ENCODE assay signal across 8 cellular contexts in the genomic region with DNA sequence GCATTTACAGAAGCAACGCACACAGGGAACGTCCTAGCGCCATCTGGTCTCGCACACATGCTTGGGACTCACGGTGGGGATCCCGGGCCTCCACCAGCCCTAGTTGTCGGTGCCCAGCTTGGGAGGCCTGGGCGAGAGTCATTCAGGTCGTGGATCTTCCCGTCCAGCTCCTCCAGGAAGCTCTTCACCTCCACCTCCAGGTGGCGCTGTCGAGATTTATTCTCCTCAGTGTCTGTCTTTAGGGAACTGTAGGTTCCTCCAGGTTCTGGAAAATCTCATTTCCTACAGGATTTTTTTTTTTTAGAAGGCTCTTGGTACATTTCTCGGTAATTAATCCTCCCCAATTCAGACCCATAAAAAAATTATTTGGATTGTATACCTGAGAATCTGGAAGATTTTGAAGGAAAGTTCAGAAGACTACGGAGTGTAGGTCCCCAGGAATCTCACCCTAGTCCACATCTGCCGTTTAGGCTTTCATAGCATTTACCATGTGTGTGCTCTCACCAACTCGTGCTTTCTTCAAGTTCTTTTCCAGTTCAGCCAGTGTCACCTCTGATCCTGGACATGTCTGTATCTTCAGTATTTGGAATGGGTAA.
A peak's percentile ranks its signal among the peaks of the same experiment; 100 is the strongest.
DNase-seq lines count a peak whose midpoint lies in the region; ATAC-seq and TF ChIP-seq lines count a peak whose summit lies in the region.

No MANE protein-coding gene starts in this region.

- H3K27me3 ChIP-seq in heart left ventricle = peaks cover 0 to 25% (median 0%) of the 10 kb centered on the region in 9 donors

- no peak overlapping the region for H3K4me3 Mint-ChIP-seq in activated CD4-positive, alpha-beta T cell treated with anti-CD3 and anti-CD28 coated beads, Interleukin-2, amount 10 ng/mL, durations not matched to agents 7 days and 5 days
- no peak overlapping the region for H3K4me3 Mint-ChIP-seq in glutamatergic neuron (ENCODE audit: unreplicated experiment)

- H3K4me3 ChIP-seq in NB4 (ENCODE audit: low read depth, low read length) (no peak overlapping the region), heart left ventricle (no peak overlapping the region)

- 42 to 52% (median 47%) methylated on average over 16 of the region's 16 CpGs for WGBS in heart left ventricle, 4 donors

- intact Hi-C loops in heart left ventricle (cut with DNase I) = loop anchor here in 1 of 10 donors (10.0 kb wide), 1 partner anchor 78 kb away; no protein-coding TSS in a partner anchor

- H3K36me3 ChIP-seq in heart left ventricle = no peaks in the 10 kb centered on the region

- no peak for TF ChIP-seq CTCF in NB4 (IDR thresholded peaks at IDR 0.05; ENCODE audit: low read depth, low read length)
- TF ChIP-seq CTCF in heart left ventricle (IDR thresholded peaks at IDR 0.05) = peak in 8 of 12 donors; percentile 30 to 45 (median 38)
- TF ChIP-seq CTCF in glutamatergic neuron (IDR thresholded peaks at IDR 0.05; ENCODE audit: partially characterized antibody, unreplicated experiment) = no peak

- no peaks in the 10 kb centered on the region for H3K9me3 ChIP-seq in heart left ventricle

- H3K36me3 Mint-ChIP-seq in activated CD4-positive, alpha-beta T cell treated with anti-CD3 and anti-CD28 coated beads, Interleukin-2, amount 10 ng/mL, durations not matched to agents 7 days and 5 days (ENCODE audit: low read depth) = no peaks in the 10 kb centered on the region
- peaks cover 12% of the 10 kb centered on the region for H3K36me3 Mint-ChIP-seq in glutamatergic neuron (ENCODE audit: unreplicated experiment)

- H3K27ac ChIP-seq in heart left ventricle = no peak overlapping the region

- TF ChIP-seq POLR2A in NB4 (IDR thresholded peaks at IDR 0.05; ENCODE audit: extremely low read depth, insufficient read length) (no peak), heart left ventricle (IDR thresholded peaks at IDR 0.05) (no peak)

- H3K27me3 Mint-ChIP-seq in activated CD4-positive, alpha-beta T cell treated with anti-CD3 and anti-CD28 coated beads, Interleukin-2, amount 10 ng/mL, durations not matched to agents 7 days and 5 days = peaks cover 34% of the 10 kb centered on the region
- no peaks in the 10 kb centered on the region for H3K27me3 Mint-ChIP-seq in glutamatergic neuron (ENCODE audit: unreplicated experiment)

- H3K4me1 Mint-ChIP-seq in activated CD4-positive, alpha-beta T cell treated with anti-CD3 and anti-CD28 coated beads, Interleukin-2, amount 10 ng/mL, durations not matched to agents 7 days and 5 days = peaks cover 8% of the 10 kb centered on the region
- no peaks in the 10 kb centered on the region for H3K4me1 Mint-ChIP-seq in glutamatergic neuron (ENCODE audit: low read depth, unreplicated experiment)

- no peak overlapping the region for H3K27ac Mint-ChIP-seq in activated CD4-positive, alpha-beta T cell treated with anti-CD3 and anti-CD28 coated beads, Interleukin-2, amount 10 ng/mL, durations not matched to agents 7 days and 5 days
- H3K27ac Mint-ChIP-seq in glutamatergic neuron (ENCODE audit: unreplicated experiment) = no peak overlapping the region

- no peaks in the 10 kb centered on the region for H3K4me1 ChIP-seq in heart left ventricle

- no peaks in the 10 kb centered on the region for H3K9me3 Mint-ChIP-seq in activated CD4-positive, alpha-beta T cell treated with anti-CD3 and anti-CD28 coated beads, Interleukin-2, amount 10 ng/mL, durations not matched to agents 7 days and 5 days
- peaks cover 18% of the 10 kb centered on the region for H3K9me3 Mint-ChIP-seq in glutamatergic neuron (ENCODE audit: unreplicated experiment)

- DNase-seq in DMS53 (lab: John Stamatoyannopoulos, UW) (peak; percentile 74), NB4 (ENCODE audit: low read depth) (peak; percentile 42), heart left ventricle (peak in 2 of 5 donors; percentile 58 to 72), glutamatergic neuron (no peak), NCI-H1092 treated with DMSO at 0.1 percent for 48 hours (lab: John Stamatoyannopoulos, UW) (no peak)
- DNase-seq in activated CD4-positive, alpha-beta T cell treated with anti-CD3 and anti-CD28 coated beads, Interleukin-2, amount 10 ng/mL, durations not matched to agents 7 days and 5 days = peak; percentile 74
- DNase-seq in stimulated activated CD8-positive, alpha-beta memory T cell treated with anti-CD3 and anti-CD28 coated beads, Interleukin-15, amount 100 ng/mL, for 1 hour (ENCODE audit: low read depth) = peak; percentile 47

- ATAC-seq in heart left ventricle (no peak), HG02610 (IDR thresholded peaks at IDR 0.05; ENCODE audit: unreplicated experiment) (no peak)

- POLR2A ChIA-PET in activated CD4-positive, alpha-beta T cell treated with anti-CD3 and anti-CD28 coated beads, Interleukin-2, amount 10 ng/mL, durations not matched to agents 7 days and 5 days (lab: Charles Lee) = interaction anchor here (0.6 kb wide), 1 partner anchor 95 kb away, joined by 4 read pairs; no protein-coding TSS in a partner anchor

- CTCF ChIA-PET in activated CD4-positive, alpha-beta T cell treated with anti-CD3 and anti-CD28 coated beads, Interleukin-2, amount 10 ng/mL, durations not matched to agents 7 days and 5 days (lab: Charles Lee) = interaction anchor here (0.6 to 2.6 kb wide), 14 partner anchors 10 to 434 kb away, joined by 3 to 12 read pairs (median 4); no protein-coding TSS in a partner anchor

Comparison
In these comparisons a context has a peak if more than half of its experiments do, and no peak if none do; other contexts are left out.
1. DNase-seq: peak in DMS53 (single experiment), NB4 (single experiment), activated CD4-positive, alpha-beta T cell treated with anti-CD3 and anti-CD28 coated beads, Interleukin-2, amount 10 ng/mL, durations not matched to agents 7 days and 5 days (single experiment) and stimulated activated CD8-positive, alpha-beta memory T cell treated with anti-CD3 and anti-CD28 coated beads, Interleukin-15, amount 100 ng/mL, for 1 hour (single experiment); none in glutamatergic neuron (single experiment) and NCI-H1092 treated with DMSO at 0.1 percent for 48 hours (single experiment).
2. CTCF ChIP-seq: peak in heart left ventricle (8 of 12); none in NB4 (single experiment) and glutamatergic neuron (single experiment).